In genomic region chr9:132020272-132020671, GRCh38 we compare ENCODE assay signal across 2 cellular contexts.
TF ChIP-seq lines count a peak whose summit lies in the region.

No MANE protein-coding gene starts in this region.

TF ChIP-seq in IMR-90, 13 proteins besides CTCF, POLR2A, EP300 and RAD21:
- no peak for TF ChIP-seq RFX5 (IDR thresholded peaks at IDR 0.05; ENCODE audit: low read depth, low read length)
- peak; percentile 69 for TF ChIP-seq CEBPB (IDR thresholded peaks at IDR 0.05; ENCODE audit: low read depth, low read length)
TF ChIP-seq in IMR-90: peak in this region for 1.

TF ChIP-seq in K562, 482 proteins besides CTCF, POLR2A, EP300 and RAD21:
- TF ChIP-seq CEBPB (tag; IDR thresholded peaks at IDR 0.05) (peak; percentile 57; the same call in 1 of the 2 replicates), FOXK1 (CRISPR knock-in tag; IDR thresholded peaks at IDR 0.05; ENCODE audit: borderline replicate concordance) (no peak)
TF ChIP-seq in K562: peak in this region for 1.
